In the genomic region with DNA sequence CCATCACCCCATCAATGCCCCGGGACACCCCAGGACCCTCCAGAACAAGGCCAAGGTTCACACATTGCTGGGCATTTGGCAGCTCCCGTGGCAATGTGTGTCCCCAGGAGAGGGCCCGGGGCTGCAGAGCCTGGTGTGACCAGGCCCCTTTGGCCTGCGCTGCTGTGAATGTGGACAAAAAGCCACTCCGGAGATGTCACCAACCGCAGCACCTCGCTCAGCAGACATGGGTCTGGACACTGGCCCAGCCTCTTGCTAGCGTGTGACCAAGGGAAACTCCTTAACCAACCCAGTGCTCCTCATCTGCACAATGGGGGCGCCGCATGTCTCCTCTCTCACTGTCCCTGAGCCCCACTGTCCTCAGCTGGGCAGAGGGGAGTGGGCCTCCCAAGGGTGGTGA, we compare ENCODE assay signal across 16 cellular contexts. TPM values are rescaled to one million over a fixed set of nuclear protein-coding genes. Genes with fewer than 3 reads are reported as not detected.
DNase-seq lines count a peak whose midpoint lies in the region; ATAC-seq lines count a peak whose summit lies in the region.
"Had no signal": no experiment of that assay in that cellular context is flagged by ENCODE, and none has a peak within 500 bp of the region (broad histone marks: within the 10 kb centered on the region; RNA-seq: fewer than 3 reads in every experiment).

No MANE protein-coding gene starts in this region.

- H3K27me3 ChIP-seq in neuronal stem cell (ENCODE audit: control insufficient read depth in 3 of 3, insufficient read depth in 3 of 3, low read depth in 1 of 3, low read length in 3 of 3) = no peaks in the 10 kb centered on the region
- H3K27me3 ChIP-seq: BLaER1 had no signal

- DNase-seq in Right ventricle myocardium inferior (ENCODE audit: missing footprints) (peak; percentile 62), cardiac septum (ENCODE audit: low spot score) (no peak), left ventricle myocardium superior (peak; percentile 55), neuronal stem cell (ENCODE audit: low spot score) (no peak), A172 (ENCODE audit: low spot score) (no peak), NCI-H187 (lab: John Stamatoyannopoulos, UW) (no peak)
- DNase-seq: Calu3, DMS79 treated with DMSO at 0.1 percent for 48 hours, GF-D8, HCEC 1CT had no signal

- H4K8ac ChIP-seq in neuronal stem cell (ENCODE audit: low read depth, low read length) = no peak overlapping the region

- H3K9ac ChIP-seq in neuronal stem cell (ENCODE audit: low read depth, low read length, poor library complexity) = peak overlapping the region; percentile 60
- H3K9ac ChIP-seq: BLaER1 had no signal

- no peak overlapping the region for H4K91ac ChIP-seq in neuronal stem cell (ENCODE audit: low read depth, low read length, poor library complexity)

- intact Hi-C loops in Right ventricle myocardium inferior (cut with DNase I) = no loop called here
- intact Hi-C loops in cardiac septum (cut with DNase I) = no loop called here
- intact Hi-C loops in left ventricle myocardium superior (cut with micrococcal nuclease) = no loop called here

- H3K4me1 ChIP-seq in neuronal stem cell (ENCODE audit: control insufficient read depth in 2 of 2, insufficient read depth in 1 of 2, low read depth in 1 of 2, low read length in 2 of 2) = no peaks in the 10 kb centered on the region
- H3K4me1 ChIP-seq: BLaER1 had no signal

- H3K4me3 ChIP-seq in neuronal stem cell (ENCODE audit: low read length in 2 of 2) = peak overlapping the region in 1 of 2 donors; percentile 9
- H3K4me3 ChIP-seq: BLaER1, GM23338 had no signal

- no peak overlapping the region for H2AFZ ChIP-seq in neuronal stem cell (ENCODE audit: low read length)
- H2AFZ ChIP-seq: GM23338 had no signal

- no peak overlapping the region for H2BK120ac ChIP-seq in neuronal stem cell (ENCODE audit: low read depth, low read length)

- peak overlapping the region; percentile 21 for H3K14ac ChIP-seq in neuronal stem cell (ENCODE audit: low read length)

- no peak overlapping the region for H2BK15ac ChIP-seq in neuronal stem cell (ENCODE audit: low read length)

- no peak overlapping the region for H3K4me2 ChIP-seq in neuronal stem cell (ENCODE audit: insufficient read depth, low read length, poor library complexity, severe bottlenecking)
- H3K4me2 ChIP-seq: BLaER1, GM23338 had no signal

- ATAC-seq in Right ventricle myocardium inferior (peak; percentile 50), left ventricle myocardium superior (peak; percentile 39), HG03159 (IDR thresholded peaks at IDR 0.05; ENCODE audit: unreplicated experiment) (no peak)
- ATAC-seq: CD8-positive, alpha-beta T cell; GM23338 had no signal

- peaks cover 11% of the 10 kb centered on the region for H3K79me1 ChIP-seq in neuronal stem cell (ENCODE audit: low read depth, low read length)

- no CpG with 5 or more reads among the region's 10 CpGs for WGBS in neuronal stem cell (ENCODE audit: extremely low coverage in 2 of 2, insufficient read length in 2 of 2, insufficient replicate concordance in 1 of 2), 2 donors

- peak overlapping the region; percentile 39 for H2BK5ac ChIP-seq in neuronal stem cell (ENCODE audit: low read length)

- no peak overlapping the region for H2AK5ac ChIP-seq in neuronal stem cell (ENCODE audit: low read depth, low read length)

- no peak overlapping the region for H3K18ac ChIP-seq in neuronal stem cell (ENCODE audit: low read length)

- no peak overlapping the region for H3K4ac ChIP-seq in neuronal stem cell (ENCODE audit: low read length)

- peak overlapping the region; percentile 43 for H3K23ac ChIP-seq in neuronal stem cell (ENCODE audit: low read depth, low read length, poor library complexity)

- no peak overlapping the region for H3K27ac ChIP-seq in neuronal stem cell (replicated peaks; ENCODE audit: low read length)
- H3K27ac ChIP-seq: 22Rv1, BLaER1 had no signal

- peaks cover 67 to 86% of the 10 kb centered on the region in 2 donors for H3K36me3 ChIP-seq in neuronal stem cell (replicated peaks in 1 of 2; ENCODE audit: control insufficient read depth in 2 of 2, insufficient read depth in 2 of 2, low read length in 2 of 2)

- H3K9me3 ChIP-seq in neuronal stem cell (replicated peaks in 1 of 2; ENCODE audit: control insufficient read depth in 2 of 2, insufficient read depth in 1 of 2, low read depth in 1 of 2, low read length in 2 of 2) = no peaks in the 10 kb centered on the region
- H3K9me3 ChIP-seq: BLaER1 had no signal

- no peak overlapping the region for H2BK12ac ChIP-seq in neuronal stem cell (ENCODE audit: low read length)

RNA-seq across cellular contexts. Expression of a gene that starts 8.0 kb away (rescaled TPM):
- total RNA-seq in Right ventricle myocardium inferior (26.4 TPM), cardiac septum (2.9 TPM), left ventricle myocardium superior (25.4 TPM)
- 0.13 TPM for polyA plus RNA-seq in neuronal stem cell (2013, experiment 1 of 2)
- polyA plus RNA-seq in neuronal stem cell (2013, experiment 2 of 2) = 0.18 TPM
- 0.53 TPM in 1 of 2 replicates, not detected in the other for total RNA-seq in A172 (2014; rRNA removed; shearing (Covaris generic))
- total RNA-seq: A673 had no signal
- polyA plus RNA-seq: GM23338 had no signal

RNA-seq across cellular contexts. Expression of a gene that starts 37.2 kb away (rescaled TPM):
- total RNA-seq in Right ventricle myocardium inferior (51.5 TPM), cardiac septum (32.8 TPM), left ventricle myocardium superior (46.2 TPM)
- 63.0 TPM for polyA plus RNA-seq in neuronal stem cell (2013, experiment 1 of 2)
- polyA plus RNA-seq in neuronal stem cell (2013, experiment 2 of 2) = 61.9 TPM
- 95.7 and 100 TPM in 2 replicates for total RNA-seq in A172 (2014; rRNA removed; shearing (Covaris generic))

RNA-seq across cellular contexts. Expression of a gene that starts 43.6 kb away (rescaled TPM):
- total RNA-seq in Right ventricle myocardium inferior = 15.7 TPM
- 14.2 TPM for total RNA-seq in cardiac septum
- total RNA-seq in left ventricle myocardium superior = 18.2 TPM
- polyA plus RNA-seq in neuronal stem cell (2013, experiment 1 of 2) = 11.1 TPM
- polyA plus RNA-seq in neuronal stem cell (2013, experiment 2 of 2) = 11.4 TPM
- total RNA-seq in A172 (2014; rRNA removed; shearing (Covaris generic)) = 23.9 and 26.4 TPM in 2 replicates

RNA-seq across cellular contexts. Expression of a gene that starts 52.6 kb away (rescaled TPM):
- total RNA-seq in Right ventricle myocardium inferior (45.5 TPM), cardiac septum (37.2 TPM), left ventricle myocardium superior (47.6 TPM)
- polyA plus RNA-seq in neuronal stem cell (2013, experiment 1 of 2) = 38.6 TPM
- polyA plus RNA-seq in neuronal stem cell (2013, experiment 2 of 2) = 38.4 TPM
- 26.9 and 31.1 TPM in 2 replicates for total RNA-seq in A172 (2014; rRNA removed; shearing (Covaris generic))

Comparison
In these comparisons a context has a peak if more than half of its experiments do, and no peak if none do; other contexts are left out.
1. DNase-seq: peak in Right ventricle myocardium inferior (single experiment) and left ventricle myocardium superior (single experiment); none in cardiac septum (single experiment), neuronal stem cell (single experiment), A172 (single experiment) and NCI-H187 (0 of 2).